Comparison of ENCODE assay signal across 21 cellular contexts in the genomic region with DNA sequence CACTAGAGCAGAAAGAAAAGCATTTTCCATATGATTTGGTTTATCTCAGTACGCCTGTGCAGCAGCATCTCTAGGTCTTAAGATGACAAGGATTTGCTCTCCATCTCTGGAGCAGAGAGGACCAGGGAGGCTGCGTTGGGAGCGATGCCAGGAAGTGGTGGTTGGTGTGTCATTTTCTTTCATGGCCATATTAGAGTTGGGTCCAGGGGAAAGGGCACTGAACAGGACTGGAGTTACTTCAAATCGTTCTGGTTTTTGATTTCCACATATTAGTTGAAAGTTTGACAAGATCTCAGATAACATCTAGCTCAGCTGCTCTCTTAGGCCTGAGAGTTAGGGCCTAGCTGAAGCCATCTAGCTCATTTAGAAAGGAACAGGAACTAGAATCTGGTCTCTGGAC.
DNase-seq lines count a peak whose midpoint lies in the region; ATAC-seq and TF ChIP-seq lines count a peak whose summit lies in the region.
"Had no signal": no experiment of that assay in that cellular context is flagged by ENCODE, and none has a peak within 500 bp of the region (broad histone marks: within the 10 kb centered on the region; RNA-seq: fewer than 3 reads in every experiment).

No MANE protein-coding gene starts in this region.

- ATAC-seq in PC-3 = peak; percentile 45
- ATAC-seq in stimulated activated naive CD8-positive, alpha-beta T cell treated with anti-CD3 and anti-CD28 coated beads, Interleukin-15, amount 100 ng/mL, for 72 hours = no peak
- no peak for ATAC-seq in HG03280 (IDR thresholded peaks at IDR 0.05; ENCODE audit: unreplicated experiment)
- ATAC-seq in HG02610 (IDR thresholded peaks at IDR 0.05; ENCODE audit: unreplicated experiment) = no peak
- no peak for ATAC-seq in foreskin keratinocyte
- ATAC-seq: naive thymus-derived CD4-positive, alpha-beta T cell had no signal

- H2AFZ ChIP-seq in PC-3 (ENCODE audit: low read length) = no peak overlapping the region; the same call in 1 of the 2 replicates
- H2AFZ ChIP-seq: parathyroid adenoma had no signal

- H3K9ac ChIP-seq in PC-3 (ENCODE audit: low read length) = peak overlapping the region; percentile 32; the same call in 1 of the 2 replicates
- H3K9ac ChIP-seq: parathyroid adenoma had no signal

- TF ChIP-seq EP300 in sigmoid colon (IDR thresholded peaks at IDR 0.05) = no peak

- H3K4me1 ChIP-seq in PC-3 (ENCODE audit: insufficient read depth, low read length) (peaks cover 16% of the 10 kb centered on the region), sigmoid colon (peaks cover 0 to 60% (median 49%) of the 10 kb centered on the region in 4 donors), foreskin keratinocyte (peaks cover under 1% of the 10 kb centered on the region)

- H3K27ac ChIP-seq in PC-3 (ENCODE audit: low read length) (peak overlapping the region; percentile 77), sigmoid colon (peak overlapping the region; percentile 20 to 77 (median 46)), foreskin keratinocyte (no peak overlapping the region)
- H3K27ac ChIP-seq: parathyroid adenoma had no signal

- H3K4me2 ChIP-seq in PC-3 (ENCODE audit: low read length) = peak overlapping the region; percentile 45

- BruUV-seq in PC-3 (replicated peaks; lab: Mats Ljungman, UMichigan) = no TSS peak

- H3K9me2 ChIP-seq in PC-3 (replicated peaks; ENCODE audit: low read length) = no peaks in the 10 kb centered on the region

- DNase-seq in EH (ENCODE audit: low read depth) (peak; percentile 62), PC-3 (peak; percentile 80), fibroblast of gingiva (ENCODE audit: low read depth) (peak; percentile 73), sigmoid colon (no peak), foreskin keratinocyte (no peak)
- DNase-seq in stimulated activated naive CD8-positive, alpha-beta T cell treated with anti-CD3 and anti-CD28 coated beads, Interleukin-15, amount 100 ng/mL, for 72 hours = no peak
- DNase-seq: activated gamma-delta T cell; CD4-positive, CD25-positive, alpha-beta regulatory T cell; DMS153; effector memory CD4-positive, alpha-beta T cell; Karpas-422; mesendoderm; naive thymus-derived CD4-positive, alpha-beta T cell; NCI-H1105; NCI-H526; SHP77 treated with DMSO at 0.1 percent for 48 hours; stimulated activated CD4-positive, alpha-beta T cell treated with anti-CD3 and anti-CD28 coated beads, Interleukin-2, amount 100 ng/mL, for 48 hours had no signal

- POLR2A ChIA-PET in PC-3 (lab: Charles Lee; ENCODE audit: unreplicated experiment) = no interaction called here

- no peak for TF ChIP-seq CTCF in PC-3 (conservative IDR thresholded peaks at IDR 0.05; ENCODE audit: low read depth, low read length)
- TF ChIP-seq CTCF in sigmoid colon (IDR thresholded peaks at IDR 0.05) = no peak
- TF ChIP-seq CTCF in foreskin keratinocyte (conservative IDR thresholded peaks at IDR 0.05) = no peak

- H3K4me3 ChIP-seq in PC-3 (ENCODE audit: low read length) = no peak overlapping the region
- no peak overlapping the region for H3K4me3 ChIP-seq in sigmoid colon
- H3K4me3 ChIP-seq: skin epidermis had no signal

- H3F3A ChIP-seq in PC-3 (ENCODE audit: low read length, unreplicated experiment) = peaks cover 3% of the 10 kb centered on the region

- CTCF ChIA-PET in PC-3 (lab: Charles Lee) = no interaction called here

- no peaks in the 10 kb centered on the region for H3K79me2 ChIP-seq in PC-3 (ENCODE audit: low read length)
- H3K79me2 ChIP-seq: parathyroid adenoma had no signal

- intact Hi-C loops in PC-3 (cut with micrococcal nuclease) = no loop called here
- intact Hi-C loops in sigmoid colon (cut with DNase I) = no loop called here

- H3K27me3 Mint-ChIP-seq in stimulated activated naive CD8-positive, alpha-beta T cell treated with anti-CD3 and anti-CD28 coated beads, Interleukin-15, amount 100 ng/mL, for 72 hours = no peaks in the 10 kb centered on the region

- no peak overlapping the region for H3K27ac Mint-ChIP-seq in stimulated activated naive CD8-positive, alpha-beta T cell treated with anti-CD3 and anti-CD28 coated beads, Interleukin-15, amount 100 ng/mL, for 72 hours
- H3K27ac Mint-ChIP-seq: CD4-positive, CD25-positive, alpha-beta regulatory T cell; naive thymus-derived CD4-positive, alpha-beta T cell had no signal

- H3K9me3 ChIP-seq in PC-3 (ENCODE audit: low read length) (no peaks in the 10 kb centered on the region), sigmoid colon (no peaks in the 10 kb centered on the region)

- H3K36me3 ChIP-seq in PC-3 (ENCODE audit: low read depth, low read length) (no peaks in the 10 kb centered on the region), sigmoid colon (no peaks in the 10 kb centered on the region)

- H4K20me1 ChIP-seq in PC-3 (ENCODE audit: low read length) = no peaks in the 10 kb centered on the region

- H3K4me3 Mint-ChIP-seq in stimulated activated naive CD8-positive, alpha-beta T cell treated with anti-CD3 and anti-CD28 coated beads, Interleukin-15, amount 100 ng/mL, for 72 hours = no peak overlapping the region
- H3K4me3 Mint-ChIP-seq: CD4-positive, CD25-positive, alpha-beta regulatory T cell; naive thymus-derived CD4-positive, alpha-beta T cell had no signal

- no peaks in the 10 kb centered on the region for H3K4me1 Mint-ChIP-seq in stimulated activated naive CD8-positive, alpha-beta T cell treated with anti-CD3 and anti-CD28 coated beads, Interleukin-15, amount 100 ng/mL, for 72 hours
- H3K4me1 Mint-ChIP-seq: CD4-positive, CD25-positive, alpha-beta regulatory T cell; naive thymus-derived CD4-positive, alpha-beta T cell had no signal

- TF ChIP-seq POLR2A in sigmoid colon (IDR thresholded peaks at IDR 0.05) = no peak

- WGBS in sigmoid colon, 2 donors = 88 to 93% methylated on average over 4 of the region's 4 CpGs

- H3K9me3 Mint-ChIP-seq in stimulated activated naive CD8-positive, alpha-beta T cell treated with anti-CD3 and anti-CD28 coated beads, Interleukin-15, amount 100 ng/mL, for 72 hours = no peaks in the 10 kb centered on the region
- H3K9me3 Mint-ChIP-seq: naive thymus-derived CD4-positive, alpha-beta T cell had no signal

- no peaks in the 10 kb centered on the region for H3K27me3 ChIP-seq in PC-3 (ENCODE audit: low read length)
- no peaks in the 10 kb centered on the region for H3K27me3 ChIP-seq in sigmoid colon
- no peaks in the 10 kb centered on the region for H3K27me3 ChIP-seq in foreskin keratinocyte

Comparison
In these comparisons a context has a peak if more than half of its experiments do, and no peak if none do; other contexts are left out.
1. DNase-seq: peak in EH (single experiment), PC-3 (single experiment) and fibroblast of gingiva (single experiment); none in sigmoid colon (single experiment), stimulated activated naive CD8-positive, alpha-beta T cell treated with anti-CD3 and anti-CD28 coated beads, Interleukin-15, amount 100 ng/mL, for 72 hours (0 of 2) and foreskin keratinocyte (0 of 2).